16 cellular contexts compared by ENCODE assay signal in genomic region chr2:135617501-135618015, GRCh38.
DNase-seq lines count a peak whose midpoint lies in the region; TF ChIP-seq lines count a peak whose summit lies in the region.
"Had no signal": no experiment of that assay in that cellular context is flagged by ENCODE, and none has a peak within 500 bp of the region (broad histone marks: within the 10 kb centered on the region; RNA-seq: fewer than 3 reads in every experiment).

No MANE protein-coding gene starts in this region.

- H3K9ac ChIP-seq in adipocyte (ENCODE audit: low read length) (no peak overlapping the region), colonic mucosa (ENCODE audit: low read depth in 2 of 2, low read length in 2 of 2) (no peak overlapping the region)
- H3K9ac ChIP-seq: GM23248 had no signal

- no peak overlapping the region for H3K4me3 ChIP-seq in adipocyte (ENCODE audit: low read length)
- H3K4me3 ChIP-seq in fibroblast of villous mesenchyme (ENCODE audit: low read depth, low read length) = no peak overlapping the region
- no peak overlapping the region for H3K4me3 ChIP-seq in vagina
- no peak overlapping the region for H3K4me3 ChIP-seq in Caco-2 (ENCODE audit: low read depth, low read length)
- no peak overlapping the region for H3K4me3 ChIP-seq in colonic mucosa
- H3K4me3 ChIP-seq: GM12878, GM23248, HAP-1, K562 had no signal

- no peak overlapping the region for H3K27ac Mint-ChIP-seq in Caco-2 (ENCODE audit: unreplicated experiment)
- H3K27ac Mint-ChIP-seq: CD4-positive, CD25-positive, alpha-beta regulatory T cell had no signal

- DNase-seq in EL = peak; percentile 2
- peak; percentile 7 for DNase-seq in adipocyte (ENCODE audit: low read depth)
- peak; percentile 5 for DNase-seq in fibroblast of villous mesenchyme (ENCODE audit: low read depth)
- no peak for DNase-seq in vagina (ENCODE audit: extremely low spot score in 2 of 2)
- no peak for DNase-seq in Caco-2
- no peak for DNase-seq in colonic mucosa
- DNase-seq: BE2C; C1 segment of cervical spinal cord; CD4-positive, CD25-positive, alpha-beta regulatory T cell; DMS153; DMS79; GM23248 had no signal

- TF ChIP-seq CTCF in fibroblast of villous mesenchyme (IDR thresholded peaks at IDR 0.05; ENCODE audit: insufficient read depth, low read depth, low read length) = no peak
- TF ChIP-seq CTCF in vagina (IDR thresholded peaks at IDR 0.05) = no peak
- no peak for TF ChIP-seq CTCF in Caco-2 (IDR thresholded peaks at IDR 0.05; ENCODE audit: insufficient read depth in 1 of 2, low read depth in 1 of 2, low read length in 1 of 2, severe bottlenecking in 1 of 2, unreplicated experiment in 1 of 2)
- TF ChIP-seq CTCF in colonic mucosa (IDR thresholded peaks at IDR 0.05) = no peak

- TF ChIP-seq POLR2A in vagina (IDR thresholded peaks at IDR 0.05) = no peak

- CTCF ChIA-PET in Caco-2 (lab: Charles Lee) = no interaction called here

- POLR2A ChIA-PET in Caco-2 (lab: Charles Lee) = no interaction called here

- no peak overlapping the region for H3K4me3 Mint-ChIP-seq in Caco-2 (ENCODE audit: unreplicated experiment)
- H3K4me3 Mint-ChIP-seq: CD4-positive, CD25-positive, alpha-beta regulatory T cell had no signal

- H3K4me1 ChIP-seq in adipocyte (ENCODE audit: control insufficient read depth, insufficient read depth, low read length) (no peaks in the 10 kb centered on the region), vagina (no peaks in the 10 kb centered on the region), Caco-2 (no peaks in the 10 kb centered on the region), colonic mucosa (no peaks in the 10 kb centered on the region)
- H3K4me1 ChIP-seq: BE2C had no signal

- H3K27me3 ChIP-seq in adipocyte (replicated peaks; ENCODE audit: control insufficient read depth, insufficient read depth, low read length) = no peaks in the 10 kb centered on the region
- no peaks in the 10 kb centered on the region for H3K27me3 ChIP-seq in vagina
- H3K27me3 ChIP-seq in Caco-2 (replicated peaks; ENCODE audit: control insufficient read depth, insufficient read depth, low read length) = no peaks in the 10 kb centered on the region
- H3K27me3 ChIP-seq in colonic mucosa = no peaks in the 10 kb centered on the region
- H3K27me3 ChIP-seq: BE2C had no signal

- BruUV-seq in Caco-2 (replicated peaks; lab: Mats Ljungman, UMichigan) = no TSS peak

- intact Hi-C loops in vagina (cut with DNase I) (no loop called here), Caco-2 (cut with micrococcal nuclease; ENCODE audit: unreplicated experiment) (no loop called here), colonic mucosa (cut with DNase I) (no loop called here)

- H3K27ac ChIP-seq in vagina (no peak overlapping the region), colonic mucosa (no peak overlapping the region)
- H3K27ac ChIP-seq: GM23248, HL-60 had no signal

- H3K36me3 ChIP-seq in adipocyte (ENCODE audit: control insufficient read depth, insufficient read depth, low read length, severe bottlenecking) = peaks cover 3% of the 10 kb centered on the region
- no peaks in the 10 kb centered on the region for H3K36me3 ChIP-seq in vagina
- H3K36me3 ChIP-seq in Caco-2 (ENCODE audit: control insufficient read depth, insufficient read depth, low read length) = no peaks in the 10 kb centered on the region
- H3K36me3 ChIP-seq in colonic mucosa = no peaks in the 10 kb centered on the region
- H3K36me3 ChIP-seq: BE2C had no signal

- H3K4me1 Mint-ChIP-seq in Caco-2 (ENCODE audit: low read depth, unreplicated experiment) = no peaks in the 10 kb centered on the region

- no peaks in the 10 kb centered on the region for H3K36me3 Mint-ChIP-seq in Caco-2 (ENCODE audit: insufficient read depth, unreplicated experiment)

- H3K9me3 Mint-ChIP-seq in Caco-2 (ENCODE audit: unreplicated experiment) = no peaks in the 10 kb centered on the region
- H3K9me3 Mint-ChIP-seq: CD4-positive, CD25-positive, alpha-beta regulatory T cell had no signal

- H3K27me3 Mint-ChIP-seq in Caco-2 (ENCODE audit: insufficient read depth, unreplicated experiment) = no peaks in the 10 kb centered on the region
- H3K27me3 Mint-ChIP-seq: CD4-positive, CD25-positive, alpha-beta regulatory T cell had no signal

- H3K9me3 ChIP-seq in adipocyte (ENCODE audit: control insufficient read depth, low read length) = no peaks in the 10 kb centered on the region
- no peaks in the 10 kb centered on the region for H3K9me3 ChIP-seq in vagina
- H3K9me3 ChIP-seq in Caco-2 = no peaks in the 10 kb centered on the region
- no peaks in the 10 kb centered on the region for H3K9me3 ChIP-seq in colonic mucosa
- H3K9me3 ChIP-seq: BE2C, HAP-1 had no signal

Comparison
In these comparisons a context has a peak if more than half of its experiments do, and no peak if none do; other contexts are left out.
1. DNase-seq: peak in EL (single experiment), adipocyte (single experiment) and fibroblast of villous mesenchyme (single experiment); none in vagina (0 of 2), Caco-2 (0 of 2) and colonic mucosa (single experiment).